In genomic region chr1:209652873-209653401, GRCh38 we compare ENCODE assay signal across 9 cellular contexts. TPM values are rescaled to one million over a fixed set of nuclear protein-coding genes. Genes with fewer than 3 reads are reported as not detected.
DNase-seq lines count a peak whose midpoint lies in the region; ATAC-seq and TF ChIP-seq lines count a peak whose summit lies in the region.
"Had no signal": no experiment of that assay in that cellular context is flagged by ENCODE, and none has a peak within 500 bp of the region (broad histone marks: within the 10 kb centered on the region; RNA-seq: fewer than 3 reads in every experiment).

No MANE protein-coding gene starts in this region.

- in situ Hi-C loops in KBM-7 (cut with MboI; ENCODE audit: low pct_unique_long_range_greater_than_20kb, low sequenced_read_pairs): no loop called here

- intact Hi-C loops in psoas muscle (cut with DNase I): no loop called here

- H3K36me3 ChIP-seq in psoas muscle (ENCODE audit: insufficient read depth in 1 of 2, low read depth in 1 of 2): no peaks in the 10 kb centered on the region

- DNase-seq in NCI-H2107 (lab: John Stamatoyannopoulos, UW) (peak; percentile 93), globus pallidus (ENCODE audit: low spot score) (peak; percentile 95), psoas muscle (peak; percentile 61 to 83), GM19238 (ENCODE audit: insufficient read length, low spot score) (no peak), KBM-7 (no peak)
- peak; percentile 66 for DNase-seq in activated CD8-positive, alpha-beta memory T cell treated with anti-CD3 and anti-CD28 coated beads for 24 hours

- no peak for TF ChIP-seq CTCF in psoas muscle (IDR thresholded peaks at IDR 0.05)

- ATAC-seq in GM18868 (IDR thresholded peaks at IDR 0.05; ENCODE audit: unreplicated experiment) (peak; percentile 38), psoas muscle (peak; percentile 12 to 72 (median 58)), GM21723 (IDR thresholded peaks at IDR 0.05; ENCODE audit: unreplicated experiment) (no peak)

- no peaks in the 10 kb centered on the region for H3K27me3 ChIP-seq in psoas muscle (ENCODE audit: insufficient read depth in 3 of 3, low read length in 2 of 3)

- H3K9me3 ChIP-seq in psoas muscle: no peaks in the 10 kb centered on the region

- WGBS in psoas muscle, 3 donors: 50 to 64% (median 53%) methylated on average over 3 of the region's 3 CpGs

- peak overlapping the region; percentile 48 for H3K27ac ChIP-seq in psoas muscle

- H3K4me1 ChIP-seq in psoas muscle: peaks cover 19% of the 10 kb centered on the region

- H3K4me3 ChIP-seq in psoas muscle: no peak overlapping the region

RNA-seq across cellular contexts. Expression of gene LAMB3, which starts 0.7 kb away (rescaled TPM):
- total RNA-seq in psoas muscle: 1 to 10 TPM in 3 of 4 donors, under 1 TPM in 1; 0.88 to 2.7 (median 1.8) TPM
- polyA plus RNA-seq in psoas muscle: 1 to 10 TPM in 2 of 3 donors, under 1 TPM in 1; 0.98 to 2.6 (median 2.0) TPM

RNA-seq across cellular contexts. Expression of gene G0S2, which starts 22.3 kb away (rescaled TPM):
- total RNA-seq in psoas muscle: 100 to 1,000 TPM in 2 of 4 donors, 10 to 100 TPM in 2; 50.0 to 468 (median 92.8) TPM
- polyA plus RNA-seq in psoas muscle: 100 to 1,000 TPM in 1 of 3 donors, 10 to 100 TPM in 2; 49.9 to 561 (median 89.0) TPM

RNA-seq across cellular contexts. Expression of gene HSD11B1, which starts 51.7 kb away (rescaled TPM):
- 1 to 10 TPM; 1.3 to 3.0 (median 2.1) TPM for total RNA-seq in psoas muscle
- polyA plus RNA-seq in psoas muscle: 1 to 10 TPM; 1.0 to 2.0 (median 1.2) TPM
- total RNA-seq: NCI-H460 had no signal

Comparison
In these comparisons a context has a peak if more than half of its experiments do, and no peak if none do; other contexts are left out.
1. DNase-seq: peak in NCI-H2107 (single experiment), activated CD8-positive, alpha-beta memory T cell treated with anti-CD3 and anti-CD28 coated beads for 24 hours (single experiment), globus pallidus (single experiment) and psoas muscle (2 of 2); none in GM19238 (single experiment) and KBM-7 (single experiment).